In genomic region chr20:37333848-37334318, GRCh38 we compare ENCODE assay signal across 27 cellular contexts. TPM values are rescaled to one million over a fixed set of nuclear protein-coding genes. Genes with fewer than 3 reads are reported as not detected.
DNase-seq lines count a peak whose midpoint lies in the region; ATAC-seq, FAIRE-seq and TF ChIP-seq lines count a peak whose summit lies in the region.
"Had no signal": no experiment of that assay in that cellular context is flagged by ENCODE, and none has a peak within 500 bp of the region (broad histone marks: within the 10 kb centered on the region; RNA-seq: fewer than 3 reads in every experiment).

No MANE protein-coding gene starts in this region.

- H3K9ac ChIP-seq in Karpas-422 (ENCODE audit: low read length) (no peak overlapping the region), kidney (ENCODE audit: low read length in 2 of 2) (no peak overlapping the region)
- H3K9ac ChIP-seq: neural progenitor cell had no signal

- H2AFZ ChIP-seq in Karpas-422 (ENCODE audit: low read length): no peak overlapping the region
- H2AFZ ChIP-seq: neural progenitor cell, PC-9 had no signal

- no peaks in the 10 kb centered on the region for H3K36me3 ChIP-seq in heart left ventricle
- H3K36me3 ChIP-seq in mucosa of descending colon (ENCODE audit: low read depth): no peaks in the 10 kb centered on the region
- no peaks in the 10 kb centered on the region for H3K36me3 ChIP-seq in Karpas-422 (ENCODE audit: insufficient read depth, low read length)
- no peaks in the 10 kb centered on the region for H3K36me3 ChIP-seq in kidney (ENCODE audit: control insufficient read depth in 1 of 2, insufficient read depth in 2 of 2, low read length in 2 of 2)
- H3K36me3 ChIP-seq: neural progenitor cell, uterus, WERI-Rb-1 had no signal

- no peaks in the 10 kb centered on the region for H3K27me3 Mint-ChIP-seq in activated B cell treated with CpG ODN at 0.5 μM for 24 hours
- H3K27me3 Mint-ChIP-seq: activated CD4-positive, alpha-beta T cell treated with anti-CD3 and anti-CD28 coated beads, Interleukin-2, amount 10 ng/mL, durations not matched to agents 7 days and 5 days had no signal

- no peaks in the 10 kb centered on the region for H4K20me1 ChIP-seq in Karpas-422 (ENCODE audit: insufficient read depth, low read depth, low read length)

- TF ChIP-seq POLR2A in heart left ventricle (IDR thresholded peaks at IDR 0.05): no peak

- H3K4me2 ChIP-seq in Karpas-422 (ENCODE audit: low read depth, low read length, poor library complexity, severe bottlenecking): no peak overlapping the region
- H3K4me2 ChIP-seq: neural progenitor cell, PC-9 had no signal

- H3K9me3 ChIP-seq in heart left ventricle (no peaks in the 10 kb centered on the region), mucosa of descending colon (no peaks in the 10 kb centered on the region), Karpas-422 (ENCODE audit: low read length) (no peaks in the 10 kb centered on the region), kidney (ENCODE audit: control insufficient read depth in 1 of 2, low read length in 2 of 2) (no peaks in the 10 kb centered on the region)
- H3K9me3 ChIP-seq: body of pancreas, testis, uterus had no signal

- POLR2A ChIA-PET in activated B cell treated with CpG ODN at 0.5 μM for 24 hours (lab: Charles Lee): interaction anchor here (0.6 to 4.1 kb wide), 5 partner anchors 18 to 63 kb away, joined by 3 to 32 read pairs (median 7); no protein-coding TSS in a partner anchor

- WGBS in heart left ventricle, 4 donors: 86 to 94% (median 88%) methylated on average over 16 of the region's 16 CpGs

- H3K27ac Mint-ChIP-seq in activated B cell treated with CpG ODN at 0.5 μM for 24 hours: peak overlapping the region; percentile 87
- H3K27ac Mint-ChIP-seq: activated CD4-positive, alpha-beta T cell treated with anti-CD3 and anti-CD28 coated beads, Interleukin-2, amount 10 ng/mL, durations not matched to agents 7 days and 5 days; CD8-positive, alpha-beta memory T cell; neural progenitor cell had no signal

- H3K9me2 ChIP-seq in Karpas-422 (replicated peaks; ENCODE audit: insufficient read depth, low read length): no peaks in the 10 kb centered on the region

- H3K27me3 ChIP-seq in heart left ventricle (no peaks in the 10 kb centered on the region), Karpas-422 (ENCODE audit: low read length) (no peaks in the 10 kb centered on the region)
- H3K27me3 ChIP-seq: body of pancreas, neural progenitor cell, testis, uterus had no signal

- H3K79me2 ChIP-seq in Karpas-422 (ENCODE audit: low read length): no peaks in the 10 kb centered on the region

- intact Hi-C loops in left ventricle myocardium superior (cut with micrococcal nuclease): no loop called here
- intact Hi-C loops in heart left ventricle (cut with DNase I): loop anchor here in 1 of 10 donors (10.0 kb wide), 1 partner anchor 49 kb away; the partner anchor contains the start of gene MANBAL
- intact Hi-C loops in activated B cell treated with CpG ODN at 0.5 μM for 24 hours (cut with micrococcal nuclease): no loop called here
- intact Hi-C loops in mucosa of descending colon (cut with DNase I, micrococcal nuclease): no loop called here
- intact Hi-C loops in kidney (cut with DNase I): no loop called here

- H3K27ac ChIP-seq in heart left ventricle (peak overlapping the region in 2 of 12 donors; percentile 17 to 49), Karpas-422 (ENCODE audit: low read length) (no peak overlapping the region), kidney (ENCODE audit: low read depth in 2 of 2, low read length in 2 of 2) (no peak overlapping the region)
- H3K27ac ChIP-seq: body of pancreas, epithelial cell of prostate, neural progenitor cell, PC-9, testis, WERI-Rb-1 had no signal

- no peak for FAIRE-seq in kidney (lab: Jason Lieb, UNC)

- no peak for DNase-seq in left ventricle myocardium superior
- DNase-seq in heart left ventricle: no peak
- no peak for DNase-seq in activated B cell treated with CpG ODN at 0.5 μM for 24 hours
- peak in 1 of 3 donors; percentile 24 for DNase-seq in mucosa of descending colon
- DNase-seq in Karpas-422: no peak
- no peak for DNase-seq in kidney
- no peak for DNase-seq in NK-92 (lab: John Stamatoyannopoulos, UW; ENCODE audit: unreplicated experiment)
- DNase-seq in D341Med (ENCODE audit: low spot score): no peak
- DNase-seq: 8988T; activated CD4-positive, alpha-beta T cell treated with anti-CD3 and anti-CD28 coated beads, Interleukin-2, amount 10 ng/mL, durations not matched to agents 7 days and 5 days; activated naive CD4-positive, alpha-beta T cell; activated T-cell treated with anti-CD3 and anti-CD28 coated beads, Interleukin-2, amount 50 U/mL, for 4 hours; effector CD4-positive, alpha-beta T cell; islet precursor cell; KG1; NCI-H446 treated with DMSO at 0.1 percent for 48 hours; PC-9; SHP77 treated with DMSO at 0.1 percent for 48 hours; stimulated activated naive CD8-positive, alpha-beta T cell treated with anti-CD3 and anti-CD28 coated beads, Interleukin-15, Interleukin-2, amounts not matched to agents 100 U/mL and 50 U/mL, for 24 hours; testis; uterus; WERI-Rb-1 had no signal

- peaks cover 52% of the 10 kb centered on the region for H3K4me1 Mint-ChIP-seq in activated B cell treated with CpG ODN at 0.5 μM for 24 hours

- peak overlapping the region; percentile 35 for H3K4me3 Mint-ChIP-seq in activated B cell treated with CpG ODN at 0.5 μM for 24 hours
- H3K4me3 Mint-ChIP-seq: activated CD4-positive, alpha-beta T cell treated with anti-CD3 and anti-CD28 coated beads, Interleukin-2, amount 10 ng/mL, durations not matched to agents 7 days and 5 days; activated T-cell treated with anti-CD3 and anti-CD28 coated beads, Interleukin-2, amount 50 U/mL, for 4 hours; neural progenitor cell had no signal

- ATAC-seq in left ventricle myocardium superior (peak; percentile 33), heart left ventricle (no peak), activated B cell treated with CpG ODN at 0.5 μM for 24 hours (ENCODE audit: low read depth) (peak; percentile 45), mucosa of descending colon (peak; percentile 14)
- ATAC-seq: activated T-cell treated with anti-CD3 and anti-CD28 coated beads, Interleukin-2, amount 50 U/mL, for 4 hours; body of pancreas; stimulated activated naive CD8-positive, alpha-beta T cell treated with anti-CD3 and anti-CD28 coated beads, Interleukin-15, Interleukin-2, amounts not matched to agents 100 U/mL and 50 U/mL, for 24 hours had no signal

- H3K9me3 Mint-ChIP-seq in activated B cell treated with CpG ODN at 0.5 μM for 24 hours: no peaks in the 10 kb centered on the region
- H3K9me3 Mint-ChIP-seq: activated CD4-positive, alpha-beta T cell treated with anti-CD3 and anti-CD28 coated beads, Interleukin-2, amount 10 ng/mL, durations not matched to agents 7 days and 5 days; activated T-cell treated with anti-CD3 and anti-CD28 coated beads, Interleukin-2, amount 50 U/mL, for 4 hours; CD8-positive, alpha-beta memory T cell; neural progenitor cell had no signal

- H3K4me3 ChIP-seq in heart left ventricle (no peak overlapping the region), mucosa of descending colon (no peak overlapping the region), Karpas-422 (ENCODE audit: low read length) (no peak overlapping the region), kidney (ENCODE audit: low read length in 2 of 2) (no peak overlapping the region)
- H3K4me3 ChIP-seq: body of pancreas, lung, neural progenitor cell, PC-9, testis, uterus had no signal

- TF ChIP-seq CTCF in heart left ventricle (IDR thresholded peaks at IDR 0.05) (no peak), activated B cell treated with CpG ODN at 0.5 μM for 24 hours (IDR thresholded peaks at IDR 0.05) (no peak), mucosa of descending colon (IDR thresholded peaks at IDR 0.05) (no peak), kidney (IDR thresholded peaks at IDR 0.05; ENCODE audit: borderline replicate concordance, extremely low read depth, insufficient read depth) (no peak)

- CTCF ChIA-PET in activated B cell treated with CpG ODN at 0.5 μM for 24 hours (lab: Charles Lee): no interaction called here

- peaks cover 0 to 36% (median 7%) of the 10 kb centered on the region in 12 donors for H3K4me1 ChIP-seq in heart left ventricle
- H3K4me1 ChIP-seq in mucosa of descending colon (ENCODE audit: low read depth): peaks cover 10% of the 10 kb centered on the region
- H3K4me1 ChIP-seq in Karpas-422 (ENCODE audit: low read length): peaks cover 28% of the 10 kb centered on the region
- H3K4me1 ChIP-seq in kidney (ENCODE audit: control insufficient read depth in 1 of 2, insufficient read depth in 1 of 2, low read depth in 1 of 2, low read length in 2 of 2): no peaks in the 10 kb centered on the region
- H3K4me1 ChIP-seq: body of pancreas had no signal

- H3K36me3 Mint-ChIP-seq in activated B cell treated with CpG ODN at 0.5 μM for 24 hours (ENCODE audit: low read depth): no peaks in the 10 kb centered on the region
- H3K36me3 Mint-ChIP-seq: CD8-positive, alpha-beta memory T cell; neural progenitor cell had no signal

RNA-seq across cellular contexts. Expression of gene SRC, which starts 12.1 kb away (rescaled TPM):
- 5.1 TPM for total RNA-seq in left ventricle myocardium superior
- 10 to 100 TPM in 1 of 9 donors, 1 to 10 TPM in 8; 3.0 to 19.9 (median 5.2) TPM for total RNA-seq in heart left ventricle
- 1 to 10 TPM; 2.5 to 3.0 TPM for polyA plus RNA-seq in heart left ventricle
- 62.9 and 72.7 TPM in 2 replicates for total RNA-seq in activated B cell treated with CpG ODN at 0.5 μM for 24 hours
- 100 to 1,000 TPM; 111 to 155 (median 132) TPM for total RNA-seq in mucosa of descending colon
- total RNA-seq in Karpas-422 (2014; rRNA removed; shearing (Covaris generic); ENCODE audit: low replicate concordance): 39.9 and 41.5 TPM in 2 replicates
- 70.0 TPM for total RNA-seq in kidney
- polyA plus RNA-seq in kidney (ENCODE audit: insufficient read depth, low read depth, low replicate concordance): 28.5 TPM

RNA-seq across cellular contexts. Expression of gene MANBAL, which starts 44.4 kb away (rescaled TPM):
- total RNA-seq in left ventricle myocardium superior: 16.6 TPM
- total RNA-seq in heart left ventricle: 10 to 100 TPM; 14.0 to 25.6 (median 20.4) TPM
- 10 to 100 TPM; 19.2 to 54.9 TPM for polyA plus RNA-seq in heart left ventricle
- 20.1 and 21.0 TPM in 2 replicates for total RNA-seq in activated B cell treated with CpG ODN at 0.5 μM for 24 hours
- total RNA-seq in mucosa of descending colon: 10 to 100 TPM; 38.3 to 49.2 (median 43.2) TPM
- total RNA-seq in Karpas-422 (2014; rRNA removed; shearing (Covaris generic); ENCODE audit: low replicate concordance): 7.7 and 8.5 TPM in 2 replicates
- 45.7 TPM for total RNA-seq in kidney
- 93.3 TPM for polyA plus RNA-seq in kidney (ENCODE audit: insufficient read depth, low read depth, low replicate concordance)

Comparison
In these comparisons a context has a peak if more than half of its experiments do, and no peak if none do; other contexts are left out.
1. ATAC-seq: peak in left ventricle myocardium superior (single experiment), activated B cell treated with CpG ODN at 0.5 μM for 24 hours (single experiment) and mucosa of descending colon (single experiment); none in heart left ventricle (0 of 4).